In the genomic region with DNA sequence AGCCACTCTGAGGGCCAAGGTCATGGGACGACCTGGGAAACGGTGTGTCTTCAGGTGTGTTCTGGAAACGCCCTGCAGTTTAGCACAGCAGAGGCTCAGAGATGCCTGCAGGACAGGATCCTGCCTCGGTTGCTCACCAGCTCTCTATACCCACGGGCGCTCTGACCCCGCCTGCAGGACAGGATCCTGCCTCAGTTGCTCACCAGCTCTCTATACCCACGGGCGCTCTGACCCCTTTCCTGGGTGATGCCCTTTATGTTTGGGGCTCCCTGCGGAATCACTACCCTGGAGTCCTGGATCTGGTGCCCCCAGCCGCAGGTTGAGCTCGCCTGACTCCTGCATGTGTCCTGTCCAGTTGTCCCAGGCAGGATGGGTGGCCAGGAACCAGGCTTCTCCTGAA, we compare ENCODE assay signal across 18 cellular contexts. TPM values are rescaled to one million over a fixed set of nuclear protein-coding genes. Genes with fewer than 3 reads are reported as not detected.
DNase-seq lines count a peak whose midpoint lies in the region; TF ChIP-seq lines count a peak whose summit lies in the region.
"Had no signal": no experiment of that assay in that cellular context is flagged by ENCODE, and none has a peak within 500 bp of the region (broad histone marks: within the 10 kb centered on the region; RNA-seq: fewer than 3 reads in every experiment).

No MANE protein-coding gene starts in this region.

- no peaks in the 10 kb centered on the region for H3K9me3 ChIP-seq in CD4-positive, alpha-beta memory T cell (ENCODE audit: control insufficient read depth in 1 of 2, low read length in 2 of 2)
- H3K9me3 ChIP-seq in neuronal stem cell (replicated peaks in 1 of 2; ENCODE audit: control insufficient read depth in 2 of 2, insufficient read depth in 1 of 2, low read depth in 1 of 2, low read length in 2 of 2): no peaks in the 10 kb centered on the region

- no peak overlapping the region for H2AFZ ChIP-seq in neuronal stem cell (ENCODE audit: low read length)
- H2AFZ ChIP-seq: GM23248 had no signal

- peak overlapping the region in 4 of 7 donors; percentile 25 to 64 (median 42) for H3K27ac Mint-ChIP-seq in CD4-positive, alpha-beta memory T cell
- H3K27ac Mint-ChIP-seq in chondrocyte (ENCODE audit: unreplicated experiment): no peak overlapping the region
- H3K27ac Mint-ChIP-seq: CD14-positive monocyte; CD4-positive, alpha-beta T cell had no signal

- no peak overlapping the region for H2BK15ac ChIP-seq in neuronal stem cell (ENCODE audit: low read length)

- no peak overlapping the region for H2BK12ac ChIP-seq in neuronal stem cell (ENCODE audit: low read length)

- H3K4ac ChIP-seq in neuronal stem cell (ENCODE audit: low read length): no peak overlapping the region

- no peak overlapping the region for H4K91ac ChIP-seq in neuronal stem cell (ENCODE audit: low read depth, low read length, poor library complexity)

- H3K27ac ChIP-seq in CD4-positive, alpha-beta memory T cell (ENCODE audit: low read depth, low read length): no peak overlapping the region
- H3K27ac ChIP-seq in neuronal stem cell (replicated peaks; ENCODE audit: low read length): no peak overlapping the region
- H3K27ac ChIP-seq: GM23248 had no signal

- intact Hi-C loops in CD4-positive, alpha-beta memory T cell (cut with micrococcal nuclease): no loop called here

- peak overlapping the region; percentile 63 for H2AK5ac ChIP-seq in neuronal stem cell (ENCODE audit: low read depth, low read length)

- no peak overlapping the region for H3K4me3 ChIP-seq in CD4-positive, alpha-beta memory T cell (ENCODE audit: low read length in 2 of 2)
- no peak overlapping the region for H3K4me3 ChIP-seq in neuronal stem cell (ENCODE audit: low read length in 2 of 2)
- H3K4me3 ChIP-seq: GM23248 had no signal

- no peaks in the 10 kb centered on the region for H3K79me1 ChIP-seq in neuronal stem cell (ENCODE audit: low read depth, low read length)

- H4K8ac ChIP-seq in neuronal stem cell (ENCODE audit: low read depth, low read length): no peak overlapping the region

- no peak for TF ChIP-seq CTCF in chondrocyte (IDR thresholded peaks at IDR 0.05)

- WGBS in neuronal stem cell (ENCODE audit: extremely low coverage in 2 of 2, insufficient read length in 2 of 2, insufficient replicate concordance in 1 of 2), 2 donors: no CpG with 5 or more reads among the region's 12 CpGs

- no peak overlapping the region for H3K14ac ChIP-seq in neuronal stem cell (ENCODE audit: low read length)

- H3K27me3 Mint-ChIP-seq in CD4-positive, alpha-beta memory T cell: no peaks in the 10 kb centered on the region
- H3K27me3 Mint-ChIP-seq in chondrocyte (ENCODE audit: low read depth): peaks cover 9% of the 10 kb centered on the region
- H3K27me3 Mint-ChIP-seq: CD4-positive, alpha-beta T cell had no signal

- H3K4me1 ChIP-seq in CD4-positive, alpha-beta memory T cell (ENCODE audit: insufficient read depth, low read length): no peaks in the 10 kb centered on the region
- no peaks in the 10 kb centered on the region for H3K4me1 ChIP-seq in neuronal stem cell (ENCODE audit: control insufficient read depth in 2 of 2, insufficient read depth in 1 of 2, low read depth in 1 of 2, low read length in 2 of 2)

- H3K9me3 Mint-ChIP-seq in CD4-positive, alpha-beta memory T cell: peaks cover 0 to 3% (median 0%) of the 10 kb centered on the region in 8 donors
- H3K9me3 Mint-ChIP-seq in chondrocyte (ENCODE audit: low read depth): no peaks in the 10 kb centered on the region
- H3K9me3 Mint-ChIP-seq: CD14-positive monocyte; CD4-positive, alpha-beta T cell had no signal

- H3K27me3 ChIP-seq in CD4-positive, alpha-beta memory T cell (ENCODE audit: insufficient read depth, low read length): no peaks in the 10 kb centered on the region
- H3K27me3 ChIP-seq in neuronal stem cell (ENCODE audit: control insufficient read depth in 3 of 3, insufficient read depth in 3 of 3, low read depth in 1 of 3, low read length in 3 of 3): no peaks in the 10 kb centered on the region

- H3K18ac ChIP-seq in neuronal stem cell (ENCODE audit: low read length): peak overlapping the region; percentile 35

- DNase-seq in CD4-positive, alpha-beta memory T cell: peak in 1 of 5 donors; percentile 15
- DNase-seq in chondrocyte (ENCODE audit: low spot score): peak; percentile 71
- no peak for DNase-seq in neuronal stem cell (ENCODE audit: low spot score)
- DNase-seq in NCI-H1092 (lab: John Stamatoyannopoulos, UW): no peak
- no peak for DNase-seq in NCI-H187 (lab: John Stamatoyannopoulos, UW)
- no peak for DNase-seq in SKM-1 treated with dmso at 0.1 percent for 144 hours (lab: John Stamatoyannopoulos, UW; ENCODE audit: unreplicated experiment)
- DNase-seq: Calu3; CD4-positive, alpha-beta T cell; COR-L47; DMS153; DND-41; GM23248; H7; HCEC 1CT had no signal

- CTCF ChIA-PET in CD4-positive, alpha-beta memory T cell (lab: Charles Lee; ENCODE audit: partially characterized antibody): interaction anchor here (0.6 to 1.3 kb wide), 2 partner anchors 24 to 114 kb away, joined by 3 to 4 read pairs; no protein-coding TSS in a partner anchor

- no peak overlapping the region for H3K9ac ChIP-seq in neuronal stem cell (ENCODE audit: low read depth, low read length, poor library complexity)
- H3K9ac ChIP-seq: GM23248 had no signal

- no peaks in the 10 kb centered on the region for H3K4me1 Mint-ChIP-seq in CD4-positive, alpha-beta memory T cell
- peaks cover 4% of the 10 kb centered on the region for H3K4me1 Mint-ChIP-seq in chondrocyte (ENCODE audit: low read depth)

- no peak overlapping the region for H3K4me2 ChIP-seq in neuronal stem cell (ENCODE audit: insufficient read depth, low read length, poor library complexity, severe bottlenecking)

- POLR2A ChIA-PET in CD4-positive, alpha-beta memory T cell (lab: Charles Lee; ENCODE audit: partially characterized antibody): no interaction called here

- peak overlapping the region; percentile 77 for H3K23ac ChIP-seq in neuronal stem cell (ENCODE audit: low read depth, low read length, poor library complexity)

- no peak overlapping the region for H2BK120ac ChIP-seq in neuronal stem cell (ENCODE audit: low read depth, low read length)

- no peak overlapping the region for H2BK5ac ChIP-seq in neuronal stem cell (ENCODE audit: low read length)

- no peak overlapping the region for H3K4me3 Mint-ChIP-seq in CD4-positive, alpha-beta memory T cell
- H3K4me3 Mint-ChIP-seq in chondrocyte (ENCODE audit: unreplicated experiment): no peak overlapping the region
- H3K4me3 Mint-ChIP-seq: CD14-positive monocyte; CD4-positive, alpha-beta T cell had no signal

- peaks cover 29% of the 10 kb centered on the region for H3K36me3 ChIP-seq in CD4-positive, alpha-beta memory T cell (ENCODE audit: insufficient read depth, low read length)
- H3K36me3 ChIP-seq in neuronal stem cell (replicated peaks in 1 of 2; ENCODE audit: control insufficient read depth in 2 of 2, insufficient read depth in 2 of 2, low read length in 2 of 2): peaks cover 0 to 2% of the 10 kb centered on the region in 2 donors

- H3K36me3 Mint-ChIP-seq in CD4-positive, alpha-beta memory T cell: peaks cover 41 to 69% of the 10 kb centered on the region in 2 donors
- no peaks in the 10 kb centered on the region for H3K36me3 Mint-ChIP-seq in chondrocyte (ENCODE audit: low read depth)

RNA-seq across cellular contexts. Expression of a gene that starts 32.5 kb away (rescaled TPM):
- not detected for total RNA-seq in CD4-positive, alpha-beta memory T cell
- polyA plus RNA-seq in CD4-positive, alpha-beta memory T cell: not detected
- 1.3 to 6.0 TPM in 2 of 3 replicates, not detected in the other for total RNA-seq in chondrocyte
- not detected for polyA plus RNA-seq in neuronal stem cell (2013, experiment 1 of 2)
- 0.15 TPM for polyA plus RNA-seq in neuronal stem cell (2013, experiment 2 of 2)
- total RNA-seq: A172; A673; Calu3; CD4-positive, alpha-beta T cell; GM23248 had no signal
- polyA plus RNA-seq: BJ, CD14-positive monocyte, GM23248 had no signal
